ENCODE assay signal across 29 cellular contexts in genomic region chr2:8997108-8997507, GRCh38.
"Had no signal": no experiment of that assay in that cellular context is flagged by ENCODE, and none has a peak within 500 bp of the region (broad histone marks: within the 10 kb centered on the region; RNA-seq: fewer than 3 reads in every experiment).

No MANE protein-coding gene starts in this region.

- H3K36me3 ChIP-seq: heart right ventricle, left lung, pancreas, prostate gland, stomach, suprapubic skin, thoracic aorta, tibial nerve, upper lobe of left lung, vagina had no signal

- H3K27ac Mint-ChIP-seq: mesothelial cell of epicardium; naive thymus-derived CD4-positive, alpha-beta T cell; natural killer cell treated with Interleukin-12 subunit alpha and Interleukin-12 subunit beta and Interleukin-15 and Interleukin-18, amount 100 ng/mL, for 72 hours; stimulated activated naive B cell treated with anti-CD40 and anti-IgM and Interleukin-4, amounts not matched to agents 10 μg/mL and 1 μg/mL and 100 μg/mL, for 72 hours had no signal

- H3K4me3 Mint-ChIP-seq: mesothelial cell of epicardium; naive thymus-derived CD4-positive, alpha-beta T cell; natural killer cell treated with Interleukin-12 subunit alpha and Interleukin-12 subunit beta and Interleukin-15 and Interleukin-18, amount 100 ng/mL, for 72 hours; stimulated activated naive B cell treated with anti-CD40 and anti-IgM and Interleukin-4, amounts not matched to agents 10 μg/mL and 1 μg/mL and 100 μg/mL, for 72 hours had no signal

- H3K27me3 ChIP-seq: heart right ventricle, hepatocyte, left lung, pancreas, stomach, suprapubic skin, tibial nerve, upper lobe of left lung, vagina had no signal

- DNase-seq: heart right ventricle; kidney glomerular epithelial cell; left cardiac atrium; mesendoderm; naive thymus-derived CD4-positive, alpha-beta T cell; nucleus accumbens; pancreas; posterior cingulate gyrus; retina; right cardiac atrium; stimulated activated CD4-positive, alpha-beta T cell treated with anti-CD3 and anti-CD28 coated beads, Interleukin-12 subunit alpha, Interleukin-12 subunit beta, amount 100 ng/mL, for 4 hours; stimulated activated CD4-positive, alpha-beta T cell treated with anti-CD3 and anti-CD28 coated beads, Interleukin-15, amount 100 ng/mL, for 24 hours; stimulated activated CD4-positive, alpha-beta T cell treated with anti-CD3 and anti-CD28 coated beads, Interleukin-2, amount 100 ng/mL, for 24 hours; stimulated activated CD4-positive, alpha-beta T cell treated with anti-CD3 and anti-CD28 coated beads, Interleukin-4, amount 100 ng/mL, for 1 hour; stimulated activated naive B cell treated with anti-CD40 and anti-IgM and Interleukin-4, amounts not matched to agents 10 μg/mL and 1 μg/mL and 100 μg/mL, for 72 hours; stimulated activated naive CD8-positive, alpha-beta T cell treated with anti-CD3 and anti-CD28 coated beads, Interleukin-15, Interleukin-2, amounts not matched to agents 100 U/mL and 50 U/mL, for 24 hours; stomach had no signal

- H3K4me1 ChIP-seq: pancreas, prostate gland, suprapubic skin had no signal

- H3K36me3 Mint-ChIP-seq: mesothelial cell of epicardium; naive thymus-derived CD4-positive, alpha-beta T cell; natural killer cell treated with Interleukin-12 subunit alpha and Interleukin-12 subunit beta and Interleukin-15 and Interleukin-18, amount 100 ng/mL, for 72 hours; stimulated activated naive B cell treated with anti-CD40 and anti-IgM and Interleukin-4, amounts not matched to agents 10 μg/mL and 1 μg/mL and 100 μg/mL, for 72 hours had no signal

- H3K9me3 ChIP-seq: heart right ventricle, left lung, pancreas, prostate gland, stomach, suprapubic skin, thoracic aorta, tibial nerve, upper lobe of left lung, vagina had no signal

- H3K4me3 ChIP-seq: heart right ventricle, hepatocyte, left lung, lung, pancreas, prostate gland, skin epidermis, stomach, suprapubic skin, thoracic aorta, tibial nerve, upper lobe of left lung, vagina had no signal

- H3K9me3 Mint-ChIP-seq: mesothelial cell of epicardium; naive thymus-derived CD4-positive, alpha-beta T cell; natural killer cell treated with Interleukin-12 subunit alpha and Interleukin-12 subunit beta and Interleukin-15 and Interleukin-18, amount 100 ng/mL, for 72 hours; stimulated activated naive B cell treated with anti-CD40 and anti-IgM and Interleukin-4, amounts not matched to agents 10 μg/mL and 1 μg/mL and 100 μg/mL, for 72 hours had no signal

- H3K27ac ChIP-seq: heart right ventricle, hepatocyte, pancreas, prostate gland, skin epidermis, stomach, suprapubic skin, tibial nerve, upper lobe of left lung, vagina had no signal
